1 cellular context compared by ENCODE assay signal in the genomic region with DNA sequence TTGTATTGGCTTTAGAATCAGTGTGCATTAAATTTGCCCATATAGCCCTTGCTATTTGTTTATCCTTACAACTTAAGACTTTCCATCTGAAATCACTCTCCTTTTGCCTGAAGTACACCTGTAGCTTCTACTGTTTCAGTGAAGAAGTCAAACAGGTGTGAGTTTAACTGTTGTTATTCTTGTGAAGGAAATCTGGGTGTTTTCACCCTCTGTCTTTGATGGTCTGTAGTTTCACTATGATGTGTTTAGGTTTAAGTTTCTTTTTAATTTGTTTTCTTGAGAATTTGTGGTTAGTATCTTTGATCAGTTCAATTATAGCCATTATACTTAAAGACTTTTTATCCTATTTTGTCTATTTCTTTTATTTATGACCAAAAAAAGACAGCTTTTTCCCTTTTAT.
TF ChIP-seq lines count a peak whose summit lies in the region.

No MANE protein-coding gene starts in this region.

TF ChIP-seq in GM12878, 131 proteins besides CTCF, POLR2A, EP300 and RAD21 (continued from another document):
- TF ChIP-seq, protein P1, sequence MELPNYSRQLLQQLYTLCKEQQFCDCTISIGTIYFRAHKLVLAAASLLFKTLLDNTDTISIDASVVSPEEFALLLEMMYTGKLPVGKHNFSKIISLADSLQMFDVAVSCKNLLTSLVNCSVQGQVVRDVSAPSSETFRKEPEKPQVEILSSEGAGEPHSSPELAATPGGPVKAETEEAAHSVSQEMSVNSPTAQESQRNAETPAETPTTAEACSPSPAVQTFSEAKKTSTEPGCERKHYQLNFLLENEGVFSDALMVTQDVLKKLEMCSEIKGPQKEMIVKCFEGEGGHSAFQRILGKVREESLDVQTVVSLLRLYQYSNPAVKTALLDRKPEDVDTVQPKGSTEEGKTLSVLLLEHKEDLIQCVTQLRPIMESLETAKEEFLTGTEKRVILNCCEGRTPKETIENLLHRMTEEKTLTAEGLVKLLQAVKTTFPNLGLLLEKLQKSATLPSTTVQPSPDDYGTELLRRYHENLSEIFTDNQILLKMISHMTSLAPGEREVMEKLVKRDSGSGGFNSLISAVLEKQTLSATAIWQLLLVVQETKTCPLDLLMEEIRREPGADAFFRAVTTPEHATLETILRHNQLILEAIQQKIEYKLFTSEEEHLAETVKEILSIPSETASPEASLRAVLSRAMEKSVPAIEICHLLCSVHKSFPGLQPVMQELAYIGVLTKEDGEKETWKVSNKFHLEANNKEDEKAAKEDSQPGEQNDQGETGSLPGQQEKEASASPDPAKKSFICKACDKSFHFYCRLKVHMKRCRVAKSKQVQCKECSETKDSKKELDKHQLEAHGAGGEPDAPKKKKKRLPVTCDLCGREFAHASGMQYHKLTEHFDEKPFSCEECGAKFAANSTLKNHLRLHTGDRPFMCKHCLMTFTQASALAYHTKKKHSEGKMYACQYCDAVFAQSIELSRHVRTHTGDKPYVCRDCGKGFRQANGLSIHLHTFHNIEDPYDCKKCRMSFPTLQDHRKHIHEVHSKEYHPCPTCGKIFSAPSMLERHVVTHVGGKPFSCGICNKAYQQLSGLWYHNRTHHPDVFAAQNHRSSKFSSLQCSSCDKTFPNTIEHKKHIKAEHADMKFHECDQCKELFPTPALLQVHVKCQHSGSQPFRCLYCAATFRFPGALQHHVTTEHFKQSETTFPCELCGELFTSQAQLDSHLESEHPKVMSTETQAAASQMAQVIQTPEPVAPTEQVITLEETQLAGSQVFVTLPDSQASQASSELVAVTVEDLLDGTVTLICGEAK (IDR thresholded peaks at IDR 0.05; ENCODE audit: borderline replicate concordance): no peak
- TF ChIP-seq SRF (IDR thresholded peaks at IDR 0.05; ENCODE audit: low read depth in 2 of 2, low read length in 2 of 2) (no peak), TBL1XR1 (IDR thresholded peaks at IDR 0.05; ENCODE audit: low read depth, low read length) (no peak), NFXL1 (IDR thresholded peaks at IDR 0.05; ENCODE audit: borderline replicate concordance) (no peak)
- TF ChIP-seq, protein P2, sequence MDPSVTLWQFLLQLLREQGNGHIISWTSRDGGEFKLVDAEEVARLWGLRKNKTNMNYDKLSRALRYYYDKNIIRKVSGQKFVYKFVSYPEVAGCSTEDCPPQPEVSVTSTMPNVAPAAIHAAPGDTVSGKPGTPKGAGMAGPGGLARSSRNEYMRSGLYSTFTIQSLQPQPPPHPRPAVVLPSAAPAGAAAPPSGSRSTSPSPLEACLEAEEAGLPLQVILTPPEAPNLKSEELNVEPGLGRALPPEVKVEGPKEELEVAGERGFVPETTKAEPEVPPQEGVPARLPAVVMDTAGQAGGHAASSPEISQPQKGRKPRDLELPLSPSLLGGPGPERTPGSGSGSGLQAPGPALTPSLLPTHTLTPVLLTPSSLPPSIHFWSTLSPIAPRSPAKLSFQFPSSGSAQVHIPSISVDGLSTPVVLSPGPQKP (IDR thresholded peaks at IDR 0.05; ENCODE audit: low read depth, low read length): no peak
TF ChIP-seq in GM12878: peak in this region for 4.
